Comparison of ENCODE assay signal across 1 cellular context in genomic region chr14:71541973-71542730, GRCh38.
TF ChIP-seq lines count a peak whose summit lies in the region.

No MANE protein-coding gene starts in this region.

TF ChIP-seq in IMR-90, 13 proteins besides CTCF, POLR2A, EP300 and RAD21:
- TF ChIP-seq RFX5 (IDR thresholded peaks at IDR 0.05; ENCODE audit: low read depth, low read length) (no peak), CHD1 (IDR thresholded peaks at IDR 0.05; ENCODE audit: low read depth, low read length) (no peak)
